In genomic region chr15:26891448-26891881, GRCh38 we compare ENCODE assay signal across 10 cellular contexts. TPM values are rescaled to one million over a fixed set of nuclear protein-coding genes. Genes with fewer than 3 reads are reported as not detected.
DNase-seq lines count a peak whose midpoint lies in the region; ATAC-seq and TF ChIP-seq lines count a peak whose summit lies in the region.
"Had no signal": no experiment of that assay in that cellular context is flagged by ENCODE, and none has a peak within 500 bp of the region (broad histone marks: within the 10 kb centered on the region; RNA-seq: fewer than 3 reads in every experiment).

No MANE protein-coding gene starts in this region.

- DNase-seq in Calu3 (peak; percentile 4), HFFc6 (peak; percentile 4), NCI-H345 treated with DMSO at 0.1 percent for 48 hours (lab: John Stamatoyannopoulos, UW; ENCODE audit: unreplicated experiment) (peak; percentile 64), head of caudate nucleus (peak; percentile 65 to 91 (median 81)), psoas muscle (no peak), 8988T (no peak)
- DNase-seq in activated T-cell treated with anti-CD3 and anti-CD28 coated beads, Interleukin-2, amount 50 U/mL, for 72 hours, result peak; percentile 59 to 63

- no peaks in the 10 kb centered on the region for H3K36me3 ChIP-seq in psoas muscle (ENCODE audit: insufficient read depth in 1 of 2, low read depth in 1 of 2)

- H3K27ac Mint-ChIP-seq in Calu3 (ENCODE audit: unreplicated experiment), result no peak overlapping the region
- no peak overlapping the region for H3K27ac Mint-ChIP-seq in HFFc6
- H3K27ac Mint-ChIP-seq in activated T-cell treated with anti-CD3 and anti-CD28 coated beads, Interleukin-2, amount 50 U/mL, for 72 hours, result no peak overlapping the region
- H3K27ac Mint-ChIP-seq: stimulated activated naive CD8-positive, alpha-beta T cell treated with anti-CD3 and anti-CD28 coated beads, Interleukin-15, Interleukin-2, amounts not matched to agents 100 ng/mL and 50 ng/mL, for 24 hours had no signal

- H3K4me1 ChIP-seq in psoas muscle, result no peaks in the 10 kb centered on the region

- no TSS peak for BruUV-seq in Calu3 (replicated peaks; lab: Mats Ljungman, UMichigan)

- 6% methylated on average over 21 of the region's 21 CpGs for WGBS in psoas muscle, 3 donors

- no peak overlapping the region for H3K27ac ChIP-seq in psoas muscle

- no peaks in the 10 kb centered on the region for H3K4me1 Mint-ChIP-seq in Calu3 (ENCODE audit: low read depth, unreplicated experiment)
- H3K4me1 Mint-ChIP-seq in HFFc6 (ENCODE audit: low read depth), result no peaks in the 10 kb centered on the region; the same call in 1 of the 2 replicates
- H3K4me1 Mint-ChIP-seq in activated T-cell treated with anti-CD3 and anti-CD28 coated beads, Interleukin-2, amount 50 U/mL, for 72 hours (ENCODE audit: low read depth), result peaks cover 6% of the 10 kb centered on the region

- H3K4me3 ChIP-seq in psoas muscle, result no peak overlapping the region

- peak; percentile 48 to 58 for ATAC-seq in activated T-cell treated with anti-CD3 and anti-CD28 coated beads, Interleukin-2, amount 50 U/mL, for 72 hours (replicated peaks in 1 of 2)
- ATAC-seq in psoas muscle (peak in 1 of 4 donors; percentile 42), HG02884 (IDR thresholded peaks at IDR 0.05; ENCODE audit: unreplicated experiment) (no peak)

- no peaks in the 10 kb centered on the region for H3K36me3 Mint-ChIP-seq in Calu3 (ENCODE audit: insufficient read depth, unreplicated experiment)
- no peaks in the 10 kb centered on the region for H3K36me3 Mint-ChIP-seq in HFFc6 (ENCODE audit: low read depth)
- H3K36me3 Mint-ChIP-seq in activated T-cell treated with anti-CD3 and anti-CD28 coated beads, Interleukin-2, amount 50 U/mL, for 72 hours (ENCODE audit: insufficient read depth in 2 of 2), result no peaks in the 10 kb centered on the region

- peaks cover 0 to 22% (median 6%) of the 10 kb centered on the region in 3 donors for H3K27me3 ChIP-seq in psoas muscle (ENCODE audit: insufficient read depth in 3 of 3, low read length in 2 of 3)

- peaks cover 10% of the 10 kb centered on the region for H3K9me3 Mint-ChIP-seq in Calu3 (ENCODE audit: low read depth, unreplicated experiment)
- H3K9me3 Mint-ChIP-seq in HFFc6, result peaks cover 19% of the 10 kb centered on the region
- peaks cover 9 to 13% of the 10 kb centered on the region in 2 donors for H3K9me3 Mint-ChIP-seq in activated T-cell treated with anti-CD3 and anti-CD28 coated beads, Interleukin-2, amount 50 U/mL, for 72 hours

- intact Hi-C loops in Calu3 (cut with micrococcal nuclease; ENCODE audit: unreplicated experiment), result no loop called here
- intact Hi-C loops in head of caudate nucleus (cut with DNase I), result loop anchor here (5.0 kb wide), 2 partner anchors 126 to 466 kb away; no protein-coding TSS in a partner anchor
- intact Hi-C loops in psoas muscle (cut with DNase I), result loop anchor here in 1 of 2 donors (10.0 kb wide), 1 partner anchor 123 kb away; no protein-coding TSS in a partner anchor

- no peak for TF ChIP-seq CTCF in Calu3 (IDR thresholded peaks at IDR 0.05; ENCODE audit: unreplicated experiment)
- TF ChIP-seq CTCF in HFFc6 (IDR thresholded peaks at IDR 0.05), result peak; percentile 86
- peak; percentile 32 for TF ChIP-seq CTCF in psoas muscle (IDR thresholded peaks at IDR 0.05)

- H3K4me3 Mint-ChIP-seq in Calu3 (ENCODE audit: low read depth, unreplicated experiment) (no peak overlapping the region), HFFc6 (peak overlapping the region; percentile 51; the same call in 1 of the 2 replicates)
- peak overlapping the region; percentile 24 to 35 for H3K4me3 Mint-ChIP-seq in activated T-cell treated with anti-CD3 and anti-CD28 coated beads, Interleukin-2, amount 50 U/mL, for 72 hours
- H3K4me3 Mint-ChIP-seq: stimulated activated naive CD8-positive, alpha-beta T cell treated with anti-CD3 and anti-CD28 coated beads, Interleukin-15, Interleukin-2, amounts not matched to agents 100 ng/mL and 50 ng/mL, for 24 hours had no signal

- H3K27me3 Mint-ChIP-seq in Calu3 (ENCODE audit: unreplicated experiment) (no peaks in the 10 kb centered on the region), HFFc6 (ENCODE audit: insufficient read depth) (no peaks in the 10 kb centered on the region; the same call in 1 of the 2 replicates)
- peaks cover 26% of the 10 kb centered on the region for H3K27me3 Mint-ChIP-seq in activated T-cell treated with anti-CD3 and anti-CD28 coated beads, Interleukin-2, amount 50 U/mL, for 72 hours (ENCODE audit: low read depth)

- H3K9me3 ChIP-seq in psoas muscle, result no peaks in the 10 kb centered on the region

- CTCF ChIA-PET in Calu3 (lab: Charles Lee), result no interaction called here

RNA-seq across cellular contexts. Expression of gene GABRA5, which starts 24.6 kb away (rescaled TPM):
- total RNA-seq in Calu3 (2022) (not detected in 2 replicates), psoas muscle (not detected)
- 1 to 10 TPM; 2.0 to 4.9 (median 3.2) TPM for total RNA-seq in HFFc6 (2021; fragmentation: NEBNext Ultra II Directional; extraction: Animal tissue kit (Norgen Biotek cat#: 25700))
- total RNA-seq in activated T-cell treated with anti-CD3 and anti-CD28 coated beads, Interleukin-2, amount 50 U/mL, for 72 hours, result not detected
- polyA plus RNA-seq in psoas muscle, result under 1 TPM in 2 of 3 donors, not detected in 1; 0.01 to 0.05 TPM
- total RNA-seq: T-helper 2 cell treated with Interferon-gamma antibody and Interleukin-4, amounts not matched to agents 100 ng/mL and 5 ng/mL, for 36 hours had no signal

Comparison
In these comparisons a context has a peak if more than half of its experiments do, and no peak if none do; other contexts are left out.
1. DNase-seq: peak in Calu3 (single experiment), HFFc6 (single experiment), NCI-H345 treated with DMSO at 0.1 percent for 48 hours (single experiment), activated T-cell treated with anti-CD3 and anti-CD28 coated beads, Interleukin-2, amount 50 U/mL, for 72 hours (2 of 2) and head of caudate nucleus (42 of 42); none in psoas muscle (0 of 2) and 8988T (single experiment).